In genomic region chr5:93349613-93350012, GRCh38 we compare ENCODE assay signal across 14 cellular contexts.
DNase-seq lines count a peak whose midpoint lies in the region; ATAC-seq and TF ChIP-seq lines count a peak whose summit lies in the region.
"Had no signal": no experiment of that assay in that cellular context is flagged by ENCODE, and none has a peak within 500 bp of the region (broad histone marks: within the 10 kb centered on the region; RNA-seq: fewer than 3 reads in every experiment).

No MANE protein-coding gene starts in this region.

- no peak overlapping the region for H2BK12ac ChIP-seq in trophoblast cell (ENCODE audit: low read length)

- H3K18ac ChIP-seq in trophoblast cell (ENCODE audit: low read length) = no peak overlapping the region

- CTCF ChIA-PET in AG04449 (lab: Yijun Ruan, JAX) = interaction anchor here (0.9 kb wide), 1 partner anchor 8 kb away, joined by 3 read pairs; no protein-coding TSS in a partner anchor

- H3K9me3 ChIP-seq in right cardiac atrium (ENCODE audit: control insufficient read depth, low read length) (no peaks in the 10 kb centered on the region), trophoblast cell (ENCODE audit: insufficient read depth, low read depth, low read length) (no peaks in the 10 kb centered on the region)

- H3K23ac ChIP-seq in trophoblast cell (ENCODE audit: low read length) = no peak overlapping the region

- no peak for TF ChIP-seq CTCF in AG04449 (IDR thresholded peaks at IDR 0.05; ENCODE audit: insufficient read depth, low read length, missing control alignments)
- no peak for TF ChIP-seq CTCF in fibroblast of the aortic adventitia (IDR thresholded peaks at IDR 0.05; ENCODE audit: insufficient read depth, low read length)

- H4K12ac ChIP-seq in trophoblast cell (ENCODE audit: low read depth, low read length) = no peak overlapping the region

- DNase-seq in AG04449 (ENCODE audit: low read depth, low spot score) (peak; percentile 70), H4 (ENCODE audit: low spot score) (peak; percentile 29), SW480 (ENCODE audit: low spot score) (peak; percentile 1), fibroblast of the aortic adventitia (ENCODE audit: low read depth) (peak; percentile 51), right cardiac atrium (no peak), NAMALWA (ENCODE audit: low spot score) (no peak), trophoblast cell (no peak), epidermal melanocyte (ENCODE audit: insufficient read length, low spot score) (no peak)
- DNase-seq: activated T-cell treated with anti-CD3 and anti-CD28 coated beads, Interleukin-2, amount 50 U/mL, for 48 hours; anterior cingulate cortex; GDM1; KG1; mesendoderm; NCI-H187 treated with DMSO at 0.1 percent for 48 hours had no signal

- no peaks in the 10 kb centered on the region for H3K79me1 ChIP-seq in trophoblast cell (ENCODE audit: low read length)

- H3K4me2 ChIP-seq in trophoblast cell (ENCODE audit: low read length) = no peak overlapping the region

- H3K36me3 ChIP-seq in trophoblast cell (ENCODE audit: control insufficient read depth in 1 of 2, insufficient read depth in 2 of 2, low read length in 2 of 2) = no peaks in the 10 kb centered on the region

- no peak overlapping the region for H2AK5ac ChIP-seq in trophoblast cell (ENCODE audit: low read length)

- H3K4me3 ChIP-seq in AG04449 (ENCODE audit: low read depth, low read length) = no peak overlapping the region
- H3K4me3 ChIP-seq in fibroblast of the aortic adventitia (ENCODE audit: low read depth, low read length) = no peak overlapping the region
- no peak overlapping the region for H3K4me3 ChIP-seq in right cardiac atrium (ENCODE audit: low read length)
- no peak overlapping the region for H3K4me3 ChIP-seq in trophoblast cell (ENCODE audit: low read depth, low read length)

- no peak overlapping the region for H2AFZ ChIP-seq in trophoblast cell (ENCODE audit: insufficient read depth, low read length, poor library complexity)

- POLR2A ChIA-PET in AG04449 (lab: Yijun Ruan, JAX) = no interaction called here

- H2BK120ac ChIP-seq in trophoblast cell (ENCODE audit: insufficient read depth, low read length, poor library complexity) = no peak overlapping the region

- no peak overlapping the region for H2BK5ac ChIP-seq in trophoblast cell (ENCODE audit: low read depth, low read length, poor library complexity)

- H3K4me1 ChIP-seq in right cardiac atrium (ENCODE audit: control insufficient read depth, insufficient read depth, low read length) = no peaks in the 10 kb centered on the region
- no peaks in the 10 kb centered on the region for H3K4me1 ChIP-seq in trophoblast cell (ENCODE audit: control insufficient read depth in 1 of 2, insufficient read depth in 2 of 2, low read length in 2 of 2)

- H3K27ac ChIP-seq in right cardiac atrium (ENCODE audit: low read length) = no peak overlapping the region
- no peak overlapping the region for H3K27ac ChIP-seq in trophoblast cell (ENCODE audit: low read depth, low read length)

- no peaks in the 10 kb centered on the region for H3K79me2 ChIP-seq in trophoblast cell (ENCODE audit: control insufficient read depth, insufficient read depth, low read length, poor library complexity)

- H4K8ac ChIP-seq in trophoblast cell (ENCODE audit: low read depth, low read length) = no peak overlapping the region

- intact Hi-C loops in right cardiac atrium (cut with DNase I) = no loop called here

- WGBS in right cardiac atrium = 75% methylated on average over 3 of the region's 3 CpGs
- WGBS in trophoblast cell (ENCODE audit: extremely low coverage, insufficient coverage, insufficient read length) = no CpG with 5 or more reads among the region's 3 CpGs

- H3K14ac ChIP-seq in trophoblast cell (ENCODE audit: low read length) = no peak overlapping the region

- H3K27me3 ChIP-seq in right cardiac atrium (ENCODE audit: control insufficient read depth, insufficient read depth) (no peaks in the 10 kb centered on the region), trophoblast cell (ENCODE audit: insufficient read depth, low read length) (no peaks in the 10 kb centered on the region)

- no peak for ATAC-seq in right cardiac atrium

- no peak overlapping the region for H3K9ac ChIP-seq in trophoblast cell (ENCODE audit: low read length)

- H4K91ac ChIP-seq in trophoblast cell (ENCODE audit: low read depth, low read length) = no peak overlapping the region

- no peak overlapping the region for H3K4ac ChIP-seq in trophoblast cell (ENCODE audit: low read depth, low read length)

Comparison
In these comparisons a context has a peak if more than half of its experiments do, and no peak if none do; other contexts are left out.
1. DNase-seq: peak in AG04449 (single experiment), H4 (single experiment), SW480 (single experiment) and fibroblast of the aortic adventitia (single experiment); none in right cardiac atrium (0 of 3), NAMALWA (single experiment), trophoblast cell (0 of 2) and epidermal melanocyte (single experiment).